Comparison of ENCODE assay signal across 8 cellular contexts in the genomic region with DNA sequence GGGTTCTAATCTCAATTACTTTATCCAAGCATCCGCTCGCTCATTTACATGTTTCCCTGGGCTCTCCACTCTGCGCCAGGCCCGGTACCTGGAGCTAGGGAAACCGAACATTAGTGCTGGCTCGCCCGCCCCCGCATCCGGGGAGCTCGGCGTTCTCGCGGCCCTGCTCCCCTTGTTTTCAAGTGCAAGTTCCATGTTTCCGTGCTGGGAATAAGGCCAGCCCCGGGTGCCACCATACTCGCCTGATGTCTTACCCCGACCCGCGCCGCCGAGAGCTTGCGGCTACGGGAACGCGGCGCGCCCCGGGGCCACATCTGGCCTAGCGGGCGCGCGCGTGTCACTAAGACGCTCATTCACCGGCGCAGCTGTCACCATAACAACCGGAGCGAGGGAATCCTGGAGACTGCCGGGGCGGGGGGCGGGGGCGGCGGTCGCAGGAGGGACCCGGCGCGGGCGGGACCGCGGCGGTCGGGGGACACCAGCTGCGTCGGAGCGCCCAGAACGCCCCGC. TPM values are rescaled to one million over a fixed set of nuclear protein-coding genes. Genes with fewer than 3 reads are reported as not detected.
DNase-seq lines count a peak whose midpoint lies in the region; ATAC-seq lines count a peak whose summit lies in the region.

A gene with protein sequence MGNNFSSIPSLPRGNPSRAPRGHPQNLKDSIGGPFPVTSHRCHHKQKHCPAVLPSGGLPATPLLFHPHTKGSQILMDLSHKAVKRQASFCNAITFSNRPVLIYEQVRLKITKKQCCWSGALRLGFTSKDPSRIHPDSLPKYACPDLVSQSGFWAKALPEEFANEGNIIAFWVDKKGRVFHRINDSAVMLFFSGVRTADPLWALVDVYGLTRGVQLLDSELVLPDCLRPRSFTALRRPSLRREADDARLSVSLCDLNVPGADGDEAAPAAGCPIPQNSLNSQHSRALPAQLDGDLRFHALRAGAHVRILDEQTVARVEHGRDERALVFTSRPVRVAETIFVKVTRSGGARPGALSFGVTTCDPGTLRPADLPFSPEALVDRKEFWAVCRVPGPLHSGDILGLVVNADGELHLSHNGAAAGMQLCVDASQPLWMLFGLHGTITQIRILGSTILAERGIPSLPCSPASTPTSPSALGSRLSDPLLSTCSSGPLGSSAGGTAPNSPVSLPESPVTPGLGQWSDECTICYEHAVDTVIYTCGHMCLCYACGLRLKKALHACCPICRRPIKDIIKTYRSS (plus strand): TSS at position 344 of the 510 bp plus-strand sequence. CDS start 683 bp downstream, outside the sequence.

- no peaks in the 10 kb centered on the region for H3K9me3 ChIP-seq in BLaER1 treated with 17β-estradiol and CSF1 and Interleukin-3, amounts not matched to agents 10 nM and 100 nM (replicated peaks in 1 of 11)
- H3K9me3 ChIP-seq in HUES64 (ENCODE audit: insufficient read depth, low read depth, low read length) = no peaks in the 10 kb centered on the region

- peaks cover 53% of the 10 kb centered on the region for H3K27me3 Mint-ChIP-seq in activated T-helper 2 cell treated with anti-CD3 and anti-CD28 coated beads, Interferon-gamma antibody, Interleukin-2, Interleukin-4, amounts not matched to agents 10 μg/mL and 5 μg/mL and 100 μg/mL, durations not matched to agents 14 hours and 24 hours and 36 hours (ENCODE audit: low read depth)

- H3K27ac Mint-ChIP-seq in activated T-helper 2 cell treated with anti-CD3 and anti-CD28 coated beads, Interferon-gamma antibody, Interleukin-2, Interleukin-4, amounts not matched to agents 10 μg/mL and 5 μg/mL and 100 μg/mL, durations not matched to agents 14 hours and 24 hours and 36 hours = no peak within 1 kb of the TSS

- no peaks in the 10 kb centered on the region for H3K36me3 Mint-ChIP-seq in activated T-helper 2 cell treated with anti-CD3 and anti-CD28 coated beads, Interferon-gamma antibody, Interleukin-2, Interleukin-4, amounts not matched to agents 10 μg/mL and 5 μg/mL and 100 μg/mL, durations not matched to agents 14 hours and 24 hours and 36 hours (ENCODE audit: low read depth)

- H3K4me2 ChIP-seq in BLaER1 treated with 17β-estradiol and CSF1 and Interleukin-3, amounts not matched to agents 10 nM and 100 nM = peak within 1 kb of the TSS; percentile 96 to 100 (median 99)

- H3K4me1 Mint-ChIP-seq in activated T-helper 2 cell treated with anti-CD3 and anti-CD28 coated beads, Interferon-gamma antibody, Interleukin-2, Interleukin-4, amounts not matched to agents 10 μg/mL and 5 μg/mL and 100 μg/mL, durations not matched to agents 14 hours and 24 hours and 36 hours (ENCODE audit: low read depth) = peaks cover 15% of the 10 kb centered on the region

- no peaks in the 10 kb centered on the region for H3K36me3 ChIP-seq in BLaER1 treated with 17β-estradiol and CSF1 and Interleukin-3, amounts not matched to agents 10 nM and 100 nM
- H3K36me3 ChIP-seq in HUES64 (ENCODE audit: insufficient read depth, low read length) = no peaks in the 10 kb centered on the region

- 3% methylated on average over 57 of the region's 57 CpGs for WGBS in HUES64

- peaks cover 0 to 23% (median 6%) of the 10 kb centered on the region in 11 experiments; a peak in 6 of 22 replicates for H4K20me1 ChIP-seq in BLaER1 treated with 17β-estradiol and CSF1 and Interleukin-3, amounts not matched to agents 10 nM and 100 nM

- in situ Hi-C loops in KBM-7 (cut with MboI; ENCODE audit: low pct_unique_long_range_greater_than_20kb, low sequenced_read_pairs) = no loop called here

- peak within 1 kb of the TSS; percentile 62 to 80 (median 70) for H3K4me3 ChIP-seq in BLaER1 treated with 17β-estradiol and CSF1 and Interleukin-3, amounts not matched to agents 10 nM and 100 nM
- H3K4me3 ChIP-seq in HUES64 (ENCODE audit: low read length) = peak within 1 kb of the TSS; percentile 60

- DNase-seq in activated T-helper 2 cell treated with anti-CD3 and anti-CD28 coated beads, Interferon-gamma antibody, Interleukin-2, Interleukin-4, amounts not matched to agents 10 μg/mL and 5 μg/mL and 100 μg/mL, durations not matched to agents 14 hours and 24 hours and 36 hours (ENCODE audit: low spot score) = no peak
- DNase-seq in left ventricle myocardium superior (peak; percentile 43), putamen (ENCODE audit: low spot score) (peak; percentile 50), KBM-7 (no peak), KG1 (lab: John Stamatoyannopoulos, UW) (no peak)

- no peak within 1 kb of the TSS for H3K27ac ChIP-seq in BLaER1 treated with 17β-estradiol and CSF1 and Interleukin-3, amounts not matched to agents 10 nM and 100 nM
- no peak within 1 kb of the TSS for H3K27ac ChIP-seq in HUES64 (ENCODE audit: low read depth, low read length)

- intact Hi-C loops in activated T-helper 2 cell treated with anti-CD3 and anti-CD28 coated beads, Interferon-gamma antibody, Interleukin-2, Interleukin-4, amounts not matched to agents 10 μg/mL and 5 μg/mL and 100 μg/mL, durations not matched to agents 14 hours and 24 hours and 36 hours (cut with micrococcal nuclease) = loop anchor here (5.0 kb wide), 1 partner anchor 89 kb away; no protein-coding TSS in a partner anchor
- intact Hi-C loops in left ventricle myocardium superior (cut with micrococcal nuclease) = no loop called here

- H3K4me3 Mint-ChIP-seq in activated T-helper 2 cell treated with anti-CD3 and anti-CD28 coated beads, Interferon-gamma antibody, Interleukin-2, Interleukin-4, amounts not matched to agents 10 μg/mL and 5 μg/mL and 100 μg/mL, durations not matched to agents 14 hours and 24 hours and 36 hours (ENCODE audit: low read depth) = peak within 1 kb of the TSS; percentile 77

- peak within 1 kb of the TSS; percentile 45 to 73 (median 63); a peak in 20 of 22 replicates for H3K9ac ChIP-seq in BLaER1 treated with 17β-estradiol and CSF1 and Interleukin-3, amounts not matched to agents 10 nM and 100 nM
- no peak within 1 kb of the TSS for H3K9ac ChIP-seq in HUES64 (ENCODE audit: low read depth, low read length)

- H3K4me1 ChIP-seq in BLaER1 treated with 17β-estradiol and CSF1 and Interleukin-3, amounts not matched to agents 10 nM and 100 nM = peaks cover 9 to 27% (median 21%) of the 10 kb centered on the region in 10 experiments; a peak in 17 of 20 replicates
- peaks cover 7% of the 10 kb centered on the region; the same call in 1 of the 2 replicates for H3K4me1 ChIP-seq in HUES64 (ENCODE audit: insufficient read depth, low read length)

- ATAC-seq in left ventricle myocardium superior (peak; percentile 8), HG03280 (IDR thresholded peaks at IDR 0.05; ENCODE audit: unreplicated experiment) (no peak)

- H3K27me3 ChIP-seq in BLaER1 treated with 17β-estradiol and CSF1 and Interleukin-3, amounts not matched to agents 10 nM and 100 nM = peaks cover 54 to 73% (median 66%) of the 10 kb centered on the region in 11 experiments
- peaks cover 65% of the 10 kb centered on the region for H3K27me3 ChIP-seq in HUES64 (ENCODE audit: insufficient read depth, low read length)

- no peaks in the 10 kb centered on the region for H3K9me3 Mint-ChIP-seq in activated T-helper 2 cell treated with anti-CD3 and anti-CD28 coated beads, Interferon-gamma antibody, Interleukin-2, Interleukin-4, amounts not matched to agents 10 μg/mL and 5 μg/mL and 100 μg/mL, durations not matched to agents 14 hours and 24 hours and 36 hours

RNA-seq across cellular contexts. Expression of the gene that starts here (rescaled TPM):
- polyA plus RNA-seq in HUES64 (2013, experiment 1 of 2) = 0.25 TPM
- polyA plus RNA-seq in HUES64 (2013, experiment 2 of 2) = 0.44 TPM
- total RNA-seq in activated T-helper 2 cell treated with anti-CD3 and anti-CD28 coated beads, Interferon-gamma antibody, Interleukin-2, Interleukin-4, amounts not matched to agents 10 μg/mL and 5 μg/mL and 100 μg/mL, durations not matched to agents 14 hours and 24 hours and 36 hours = 1.7 and 2.2 TPM in 2 replicates
- total RNA-seq in left ventricle myocardium superior = not detected

Comparison
In these comparisons a context has a peak if more than half of its experiments do, and no peak if none do; other contexts are left out.
1. Peak in DNase-seq and ATAC-seq in left ventricle myocardium superior; RNA of the gene not detected or under 1 TPM.